In genomic region chr4:176964116-176964691, GRCh38 we compare ENCODE assay signal across 10 cellular contexts.
DNase-seq lines count a peak whose midpoint lies in the region; ATAC-seq, FAIRE-seq and TF ChIP-seq lines count a peak whose summit lies in the region.
"Had no signal": no experiment of that assay in that cellular context is flagged by ENCODE, and none has a peak within 500 bp of the region (broad histone marks: within the 10 kb centered on the region; RNA-seq: fewer than 3 reads in every experiment).

No MANE protein-coding gene starts in this region.

- H3K9ac ChIP-seq in kidney (ENCODE audit: low read length in 2 of 2) = no peak overlapping the region

- no peak for FAIRE-seq in kidney (lab: Jason Lieb, UNC)

- no peaks in the 10 kb centered on the region for H3K9me3 Mint-ChIP-seq in CD4-positive, alpha-beta T cell

- H3K9me3 ChIP-seq in kidney (ENCODE audit: control insufficient read depth in 1 of 2, low read length in 2 of 2) = no peaks in the 10 kb centered on the region
- no peaks in the 10 kb centered on the region for H3K9me3 ChIP-seq in CD4-positive, alpha-beta T cell (ENCODE audit: control insufficient read depth, low read length)

- no peaks in the 10 kb centered on the region for H3K27me3 ChIP-seq in CD4-positive, alpha-beta T cell (ENCODE audit: control insufficient read depth, insufficient read depth, low read length)

- POLR2A ChIA-PET in CD4-positive, alpha-beta T cell (lab: Charles Lee) = no interaction called here

- no peak for TF ChIP-seq CTCF in kidney (IDR thresholded peaks at IDR 0.05; ENCODE audit: borderline replicate concordance, extremely low read depth, insufficient read depth)
- no peak for TF ChIP-seq CTCF in CD4-positive, alpha-beta T cell (IDR thresholded peaks at IDR 0.05)

- no peak overlapping the region for H3K4me3 Mint-ChIP-seq in CD4-positive, alpha-beta T cell

- H3K4me1 ChIP-seq in kidney (ENCODE audit: control insufficient read depth in 1 of 2, insufficient read depth in 1 of 2, low read depth in 1 of 2, low read length in 2 of 2) = no peaks in the 10 kb centered on the region

- no peak overlapping the region for H3K27ac ChIP-seq in kidney (ENCODE audit: low read depth in 2 of 2, low read length in 2 of 2)
- no peak overlapping the region for H3K27ac ChIP-seq in CD4-positive, alpha-beta T cell (ENCODE audit: low read depth, low read length)

- no peaks in the 10 kb centered on the region for H3K36me3 ChIP-seq in kidney (ENCODE audit: control insufficient read depth in 1 of 2, insufficient read depth in 2 of 2, low read length in 2 of 2)

- no peaks in the 10 kb centered on the region for H3K4me1 Mint-ChIP-seq in CD4-positive, alpha-beta T cell (ENCODE audit: low read depth)

- no peaks in the 10 kb centered on the region for H3K27me3 Mint-ChIP-seq in CD4-positive, alpha-beta T cell

- no peak overlapping the region for H3K4me3 ChIP-seq in kidney (ENCODE audit: low read length in 2 of 2)

- no peak for ATAC-seq in CD4-positive, alpha-beta T cell (ENCODE audit: poor library complexity)

- CTCF ChIA-PET in CD4-positive, alpha-beta T cell (lab: Charles Lee) = no interaction called here

- intact Hi-C loops in kidney (cut with DNase I) = no loop called here
- intact Hi-C loops in CD4-positive, alpha-beta T cell (cut with DNase I, micrococcal nuclease) = no loop called here

- no peaks in the 10 kb centered on the region for H3K36me3 Mint-ChIP-seq in CD4-positive, alpha-beta T cell (ENCODE audit: low read depth)

- DNase-seq in SIG-M5 treated with dmso at 0.1 percent for 504 hours (lab: John Stamatoyannopoulos, UW; ENCODE audit: unreplicated experiment) (peak; percentile 33), SIG-M5 (lab: John Stamatoyannopoulos, UW) (no peak), Kasumi-1 (lab: John Stamatoyannopoulos, UW) (peak; percentile 42 to 56), amniotic epithelial cell (ENCODE audit: low read depth) (peak; percentile 5), renal cortical epithelial cell (ENCODE audit: low read depth) (peak; percentile 3), kidney (no peak), NCI-H2081 (lab: John Stamatoyannopoulos, UW) (no peak)
- DNase-seq in CD4-positive, alpha-beta T cell = no peak
- DNase-seq: activated CD8-positive, alpha-beta memory T cell treated with anti-CD3 and anti-CD28 coated beads, Interleukin-2, amount 50 U/mL, for 4 hours; cortex of kidney had no signal

- H3K27ac Mint-ChIP-seq in CD4-positive, alpha-beta T cell = no peak overlapping the region

Comparison
In these comparisons a context has a peak if more than half of its experiments do, and no peak if none do; other contexts are left out.
1. DNase-seq: peak in SIG-M5 treated with dmso at 0.1 percent for 504 hours (single experiment), Kasumi-1 (2 of 2), amniotic epithelial cell (single experiment) and renal cortical epithelial cell (single experiment); none in SIG-M5 (single experiment), kidney (single experiment), CD4-positive, alpha-beta T cell (0 of 10) and NCI-H2081 (0 of 2).